In the genomic region with DNA sequence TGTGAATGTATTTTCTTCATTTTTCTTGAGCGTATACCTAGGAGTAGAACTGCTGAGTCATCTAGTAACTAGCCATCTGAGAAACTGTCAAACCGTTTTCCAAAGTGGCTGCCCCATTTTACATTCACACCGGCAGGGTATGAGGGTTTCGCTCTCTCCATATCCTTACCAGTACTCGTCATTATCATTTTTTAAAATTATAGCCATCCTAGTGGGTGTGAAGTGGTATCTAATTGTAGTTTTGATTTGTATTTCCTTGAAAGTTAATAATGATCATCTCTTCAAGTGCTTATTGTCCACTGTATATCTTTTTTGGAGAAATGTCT, we compare ENCODE assay signal across 2 cellular contexts.
TF ChIP-seq lines count a peak whose summit lies in the region.

No MANE protein-coding gene starts in this region.

TF ChIP-seq in GM23338, 12 proteins besides CTCF, POLR2A, EP300 and RAD21:
- TF ChIP-seq EZH2phosphoT487 (IDR thresholded peaks at IDR 0.05; ENCODE audit: unreplicated experiment) (no peak), JUNB (IDR thresholded peaks at IDR 0.05; ENCODE audit: unreplicated experiment) (no peak), CREB1 (CRISPR knock-in tag; IDR thresholded peaks at IDR 0.05; ENCODE audit: low read depth) (no peak), EZH2 (IDR thresholded peaks at IDR 0.05; ENCODE audit: low read depth, unreplicated experiment) (no peak), ZNF331 (CRISPR knock-in tag; IDR thresholded peaks at IDR 0.05; ENCODE audit: low read depth) (no peak), ZNF114 (CRISPR knock-in tag; IDR thresholded peaks at IDR 0.05) (no peak)
- TF ChIP-seq, protein P1, sequence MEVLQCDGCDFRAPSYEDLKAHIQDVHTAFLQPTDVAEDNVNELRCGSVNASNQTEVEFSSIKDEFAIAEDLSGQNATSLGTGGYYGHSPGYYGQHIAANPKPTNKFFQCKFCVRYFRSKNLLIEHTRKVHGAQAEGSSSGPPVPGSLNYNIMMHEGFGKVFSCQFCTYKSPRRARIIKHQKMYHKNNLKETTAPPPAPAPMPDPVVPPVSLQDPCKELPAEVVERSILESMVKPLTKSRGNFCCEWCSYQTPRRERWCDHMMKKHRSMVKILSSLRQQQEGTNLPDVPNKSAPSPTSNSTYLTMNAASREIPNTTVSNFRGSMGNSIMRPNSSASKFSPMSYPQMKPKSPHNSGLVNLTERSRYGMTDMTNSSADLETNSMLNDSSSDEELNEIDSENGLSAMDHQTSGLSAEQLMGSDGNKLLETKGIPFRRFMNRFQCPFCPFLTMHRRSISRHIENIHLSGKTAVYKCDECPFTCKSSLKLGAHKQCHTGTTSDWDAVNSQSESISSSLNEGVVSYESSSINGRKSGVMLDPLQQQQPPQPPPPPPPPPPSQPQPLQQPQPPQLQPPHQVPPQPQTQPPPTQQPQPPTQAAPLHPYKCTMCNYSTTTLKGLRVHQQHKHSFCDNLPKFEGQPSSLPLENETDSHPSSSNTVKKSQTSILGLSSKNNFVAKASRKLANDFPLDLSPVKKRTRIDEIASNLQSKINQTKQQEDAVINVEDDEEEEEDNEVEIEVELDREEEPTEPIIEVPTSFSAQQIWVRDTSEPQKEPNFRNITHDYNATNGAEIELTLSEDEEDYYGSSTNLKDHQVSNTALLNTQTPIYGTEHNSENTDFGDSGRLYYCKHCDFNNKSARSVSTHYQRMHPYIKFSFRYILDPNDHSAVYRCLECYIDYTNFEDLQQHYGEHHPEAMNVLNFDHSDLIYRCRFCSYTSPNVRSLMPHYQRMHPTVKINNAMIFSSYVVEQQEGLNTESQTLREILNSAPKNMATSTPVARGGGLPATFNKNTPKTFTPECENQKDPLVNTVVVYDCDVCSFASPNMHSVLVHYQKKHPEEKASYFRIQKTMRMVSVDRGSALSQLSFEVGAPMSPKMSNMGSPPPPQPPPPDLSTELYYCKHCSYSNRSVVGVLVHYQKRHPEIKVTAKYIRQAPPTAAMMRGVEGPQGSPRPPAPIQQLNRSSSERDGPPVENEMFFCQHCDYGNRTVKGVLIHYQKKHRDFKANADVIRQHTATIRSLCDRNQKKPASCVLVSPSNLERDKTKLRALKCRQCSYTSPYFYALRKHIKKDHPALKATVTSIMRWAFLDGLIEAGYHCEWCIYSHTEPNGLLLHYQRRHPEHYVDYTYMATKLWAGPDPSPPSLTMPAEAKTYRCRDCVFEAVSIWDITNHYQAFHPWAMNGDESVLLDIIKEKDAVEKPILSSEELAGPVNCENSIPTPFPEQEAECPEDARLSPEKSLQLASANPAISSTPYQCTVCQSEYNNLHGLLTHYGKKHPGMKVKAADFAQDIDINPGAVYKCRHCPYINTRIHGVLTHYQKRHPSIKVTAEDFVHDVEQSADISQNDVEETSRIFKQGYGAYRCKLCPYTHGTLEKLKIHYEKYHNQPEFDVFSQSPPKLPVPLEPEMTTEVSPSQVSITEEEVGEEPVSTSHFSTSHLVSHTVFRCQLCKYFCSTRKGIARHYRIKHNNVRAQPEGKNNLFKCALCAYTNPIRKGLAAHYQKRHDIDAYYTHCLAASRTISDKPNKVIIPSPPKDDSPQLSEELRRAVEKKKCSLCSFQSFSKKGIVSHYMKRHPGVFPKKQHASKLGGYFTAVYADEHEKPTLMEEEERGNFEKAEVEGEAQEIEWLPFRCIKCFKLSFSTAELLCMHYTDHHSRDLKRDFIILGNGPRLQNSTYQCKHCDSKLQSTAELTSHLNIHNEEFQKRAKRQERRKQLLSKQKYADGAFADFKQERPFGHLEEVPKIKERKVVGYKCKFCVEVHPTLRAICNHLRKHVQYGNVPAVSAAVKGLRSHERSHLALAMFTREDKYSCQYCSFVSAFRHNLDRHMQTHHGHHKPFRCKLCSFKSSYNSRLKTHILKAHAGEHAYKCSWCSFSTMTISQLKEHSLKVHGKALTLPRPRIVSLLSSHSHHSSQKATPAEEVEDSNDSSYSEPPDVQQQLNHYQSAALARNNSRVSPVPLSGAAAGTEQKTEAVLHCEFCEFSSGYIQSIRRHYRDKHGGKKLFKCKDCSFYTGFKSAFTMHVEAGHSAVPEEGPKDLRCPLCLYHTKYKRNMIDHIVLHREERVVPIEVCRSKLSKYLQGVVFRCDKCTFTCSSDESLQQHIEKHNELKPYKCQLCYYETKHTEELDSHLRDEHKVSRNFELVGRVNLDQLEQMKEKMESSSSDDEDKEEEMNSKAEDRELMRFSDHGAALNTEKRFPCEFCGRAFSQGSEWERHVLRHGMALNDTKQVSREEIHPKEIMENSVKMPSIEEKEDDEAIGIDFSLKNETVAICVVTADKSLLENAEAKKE (CRISPR knock-in tag; IDR thresholded peaks at IDR 0.05) = no peak
- TF ChIP-seq, protein P2, sequence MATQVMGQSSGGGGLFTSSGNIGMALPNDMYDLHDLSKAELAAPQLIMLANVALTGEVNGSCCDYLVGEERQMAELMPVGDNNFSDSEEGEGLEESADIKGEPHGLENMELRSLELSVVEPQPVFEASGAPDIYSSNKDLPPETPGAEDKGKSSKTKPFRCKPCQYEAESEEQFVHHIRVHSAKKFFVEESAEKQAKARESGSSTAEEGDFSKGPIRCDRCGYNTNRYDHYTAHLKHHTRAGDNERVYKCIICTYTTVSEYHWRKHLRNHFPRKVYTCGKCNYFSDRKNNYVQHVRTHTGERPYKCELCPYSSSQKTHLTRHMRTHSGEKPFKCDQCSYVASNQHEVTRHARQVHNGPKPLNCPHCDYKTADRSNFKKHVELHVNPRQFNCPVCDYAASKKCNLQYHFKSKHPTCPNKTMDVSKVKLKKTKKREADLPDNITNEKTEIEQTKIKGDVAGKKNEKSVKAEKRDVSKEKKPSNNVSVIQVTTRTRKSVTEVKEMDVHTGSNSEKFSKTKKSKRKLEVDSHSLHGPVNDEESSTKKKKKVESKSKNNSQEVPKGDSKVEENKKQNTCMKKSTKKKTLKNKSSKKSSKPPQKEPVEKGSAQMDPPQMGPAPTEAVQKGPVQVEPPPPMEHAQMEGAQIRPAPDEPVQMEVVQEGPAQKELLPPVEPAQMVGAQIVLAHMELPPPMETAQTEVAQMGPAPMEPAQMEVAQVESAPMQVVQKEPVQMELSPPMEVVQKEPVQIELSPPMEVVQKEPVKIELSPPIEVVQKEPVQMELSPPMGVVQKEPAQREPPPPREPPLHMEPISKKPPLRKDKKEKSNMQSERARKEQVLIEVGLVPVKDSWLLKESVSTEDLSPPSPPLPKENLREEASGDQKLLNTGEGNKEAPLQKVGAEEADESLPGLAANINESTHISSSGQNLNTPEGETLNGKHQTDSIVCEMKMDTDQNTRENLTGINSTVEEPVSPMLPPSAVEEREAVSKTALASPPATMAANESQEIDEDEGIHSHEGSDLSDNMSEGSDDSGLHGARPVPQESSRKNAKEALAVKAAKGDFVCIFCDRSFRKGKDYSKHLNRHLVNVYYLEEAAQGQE (IDR thresholded peaks at IDR 0.05; ENCODE audit: unreplicated experiment) = no peak

TF ChIP-seq in HEK293T, 16 proteins besides CTCF, POLR2A, EP300 and RAD21:
- TF ChIP-seq L3MBTL2 (conservative IDR thresholded peaks at IDR 0.05) (no peak), ARNT (IDR thresholded peaks at IDR 0.05) (no peak), SUZ12 (IDR thresholded peaks at IDR 0.05) (no peak), ZNF384 (IDR thresholded peaks at IDR 0.05) (no peak), TARDBP (IDR thresholded peaks at IDR 0.05) (no peak), HDGF (IDR thresholded peaks at IDR 0.05; ENCODE audit: borderline replicate concordance) (no peak), CTBP1 (IDR thresholded peaks at IDR 0.05; ENCODE audit: borderline replicate concordance) (no peak), NFRKB (IDR thresholded peaks at IDR 0.05) (no peak), PKNOX1 (IDR thresholded peaks at IDR 0.05) (no peak), FOXM1 (IDR thresholded peaks at IDR 0.05; ENCODE audit: borderline replicate concordance) (no peak), LEF1 (IDR thresholded peaks at IDR 0.05; ENCODE audit: borderline replicate concordance) (no peak), BHLHE40 (IDR thresholded peaks at IDR 0.05; ENCODE audit: borderline replicate concordance) (no peak), FOXK2 (IDR thresholded peaks at IDR 0.05) (no peak), ELF4 (IDR thresholded peaks at IDR 0.05) (no peak)
